19 cellular contexts compared by ENCODE assay signal in genomic region chr2:86489542-86489941, GRCh38. TPM values are rescaled to one million over a fixed set of nuclear protein-coding genes. Genes with fewer than 3 reads are reported as not detected.
DNase-seq lines count a peak whose midpoint lies in the region; ATAC-seq and TF ChIP-seq lines count a peak whose summit lies in the region.
"Had no signal": no experiment of that assay in that cellular context is flagged by ENCODE, and none has a peak within 500 bp of the region (broad histone marks: within the 10 kb centered on the region; RNA-seq: fewer than 3 reads in every experiment).

No MANE protein-coding gene starts in this region.

- intact Hi-C loops in activated CD8-positive, alpha-beta T cell treated with anti-CD3 and anti-CD28 coated beads for 36 hours (cut with micrococcal nuclease): no loop called here
- intact Hi-C loops in esophagus muscularis mucosa (cut with DNase I) (no loop called here), psoas muscle (cut with DNase I) (no loop called here)

- no peaks in the 10 kb centered on the region for H3K9me3 Mint-ChIP-seq in activated naive CD8-positive, alpha-beta T cell (ENCODE audit: low read depth)
- H3K9me3 Mint-ChIP-seq in activated naive CD8-positive, alpha-beta T cell treated with anti-CD3 and anti-CD28 coated beads, Interleukin-2, amount 50 U/mL, for 24 hours: peaks cover 6% of the 10 kb centered on the region
- no peaks in the 10 kb centered on the region for H3K9me3 Mint-ChIP-seq in activated CD8-positive, alpha-beta T cell treated with anti-CD3 and anti-CD28 coated beads for 36 hours
- H3K9me3 Mint-ChIP-seq: CD4-positive, alpha-beta memory T cell; IgD-negative memory B cell had no signal

- H3K4me3 ChIP-seq in esophagus muscularis mucosa (no peak overlapping the region), psoas muscle (no peak overlapping the region)

- peak overlapping the region; percentile 68 for H3K27ac Mint-ChIP-seq in activated naive CD8-positive, alpha-beta T cell
- H3K27ac Mint-ChIP-seq in activated naive CD8-positive, alpha-beta T cell treated with anti-CD3 and anti-CD28 coated beads, Interleukin-2, amount 50 U/mL, for 24 hours: no peak overlapping the region
- peak overlapping the region; percentile 46 for H3K27ac Mint-ChIP-seq in activated CD8-positive, alpha-beta T cell treated with anti-CD3 and anti-CD28 coated beads for 36 hours

- no peak for DNase-seq in activated naive CD8-positive, alpha-beta T cell treated with anti-CD3 and anti-CD28 coated beads, Interleukin-2, amount 50 U/mL, for 24 hours
- DNase-seq in activated CD8-positive, alpha-beta T cell treated with anti-CD3 and anti-CD28 coated beads for 36 hours: no peak
- DNase-seq in esophagus muscularis mucosa (ENCODE audit: extremely low spot score) (no peak), psoas muscle (no peak), hypothalamus (lab: John Stamatoyannopoulos, UW) (no peak)
- DNase-seq in activated CD4-positive, alpha-beta T cell treated with anti-CD3 and anti-CD28 coated beads, Interleukin-2, amount 50 U/mL, for 4 hours: no peak
- DNase-seq: BE2C; CD4-positive, alpha-beta memory T cell; DND-41; GF-D8; HCEC 1CT; NCI-H1417 treated with DMSO at 0.1 percent for 48 hours; NCI-H2029; NCI-H510A; NCI-H82 had no signal

- no peak for TF ChIP-seq POLR2A in esophagus muscularis mucosa (IDR thresholded peaks at IDR 0.05; ENCODE audit: low read depth)

- CTCF ChIA-PET in activated CD8-positive, alpha-beta T cell treated with anti-CD3 and anti-CD28 coated beads for 36 hours (lab: Charles Lee): no interaction called here

- no peaks in the 10 kb centered on the region for H3K27me3 Mint-ChIP-seq in activated naive CD8-positive, alpha-beta T cell
- H3K27me3 Mint-ChIP-seq in activated naive CD8-positive, alpha-beta T cell treated with anti-CD3 and anti-CD28 coated beads, Interleukin-2, amount 50 U/mL, for 24 hours: no peaks in the 10 kb centered on the region
- H3K27me3 Mint-ChIP-seq in activated CD8-positive, alpha-beta T cell treated with anti-CD3 and anti-CD28 coated beads for 36 hours: no peaks in the 10 kb centered on the region
- H3K27me3 Mint-ChIP-seq: CD4-positive, alpha-beta memory T cell; IgD-negative memory B cell had no signal

- TF ChIP-seq CTCF in activated CD8-positive, alpha-beta T cell treated with anti-CD3 and anti-CD28 coated beads for 36 hours (IDR thresholded peaks at IDR 0.05): no peak
- TF ChIP-seq CTCF in esophagus muscularis mucosa (IDR thresholded peaks at IDR 0.05) (no peak), psoas muscle (IDR thresholded peaks at IDR 0.05) (no peak)

- POLR2A ChIA-PET in activated CD8-positive, alpha-beta T cell treated with anti-CD3 and anti-CD28 coated beads for 36 hours (lab: Charles Lee): no interaction called here

- TF ChIP-seq EP300 in esophagus muscularis mucosa (IDR thresholded peaks at IDR 0.05): no peak

- H3K9me3 ChIP-seq in esophagus muscularis mucosa (no peaks in the 10 kb centered on the region), psoas muscle (no peaks in the 10 kb centered on the region)
- H3K9me3 ChIP-seq: BE2C had no signal

- H3K4me1 ChIP-seq in esophagus muscularis mucosa: peaks cover 0 to 49% (median 45%) of the 10 kb centered on the region in 4 donors
- H3K4me1 ChIP-seq in psoas muscle: peaks cover 34% of the 10 kb centered on the region
- H3K4me1 ChIP-seq: BE2C had no signal

- no peak overlapping the region for H3K4me3 Mint-ChIP-seq in activated naive CD8-positive, alpha-beta T cell
- H3K4me3 Mint-ChIP-seq in activated naive CD8-positive, alpha-beta T cell treated with anti-CD3 and anti-CD28 coated beads, Interleukin-2, amount 50 U/mL, for 24 hours: no peak overlapping the region
- no peak overlapping the region for H3K4me3 Mint-ChIP-seq in activated CD8-positive, alpha-beta T cell treated with anti-CD3 and anti-CD28 coated beads for 36 hours
- H3K4me3 Mint-ChIP-seq: CD4-positive, alpha-beta memory T cell had no signal

- H3K36me3 ChIP-seq in esophagus muscularis mucosa (peaks cover 33 to 99% (median 74%) of the 10 kb centered on the region in 4 donors), psoas muscle (ENCODE audit: insufficient read depth in 1 of 2, low read depth in 1 of 2) (peaks cover 14 to 94% of the 10 kb centered on the region in 2 donors)

- peak overlapping the region; percentile 52 to 62 (median 58) for H3K27ac ChIP-seq in esophagus muscularis mucosa (replicated peaks in 1 of 4)
- peak overlapping the region; percentile 68 for H3K27ac ChIP-seq in psoas muscle

- 98% methylated on average over 3 of the region's 3 CpGs for WGBS in esophagus muscularis mucosa
- WGBS in psoas muscle, 3 donors: 96 to 97% (median 96%) methylated on average over 3 of the region's 3 CpGs

- H3K4me1 Mint-ChIP-seq in activated naive CD8-positive, alpha-beta T cell (ENCODE audit: low read depth): peaks cover 30% of the 10 kb centered on the region
- H3K4me1 Mint-ChIP-seq in activated naive CD8-positive, alpha-beta T cell treated with anti-CD3 and anti-CD28 coated beads, Interleukin-2, amount 50 U/mL, for 24 hours: peaks cover 20% of the 10 kb centered on the region
- H3K4me1 Mint-ChIP-seq in activated CD8-positive, alpha-beta T cell treated with anti-CD3 and anti-CD28 coated beads for 36 hours (ENCODE audit: low read depth): peaks cover 28% of the 10 kb centered on the region

- H3K27me3 ChIP-seq in esophagus muscularis mucosa (no peaks in the 10 kb centered on the region), psoas muscle (ENCODE audit: insufficient read depth in 3 of 3, low read length in 2 of 3) (no peaks in the 10 kb centered on the region)
- H3K27me3 ChIP-seq: BE2C had no signal

- no peak for ATAC-seq in activated naive CD8-positive, alpha-beta T cell treated with anti-CD3 and anti-CD28 coated beads, Interleukin-2, amount 50 U/mL, for 24 hours
- ATAC-seq in activated CD8-positive, alpha-beta T cell treated with anti-CD3 and anti-CD28 coated beads for 36 hours: no peak
- ATAC-seq in psoas muscle (no peak), HG02798 (IDR thresholded peaks at IDR 0.05; ENCODE audit: poor library complexity, unreplicated experiment) (no peak)
- ATAC-seq: Panc1 had no signal

- peaks cover 37% of the 10 kb centered on the region for H3K36me3 Mint-ChIP-seq in activated naive CD8-positive, alpha-beta T cell
- H3K36me3 Mint-ChIP-seq in activated naive CD8-positive, alpha-beta T cell treated with anti-CD3 and anti-CD28 coated beads, Interleukin-2, amount 50 U/mL, for 24 hours (ENCODE audit: low read depth): peaks cover 73% of the 10 kb centered on the region
- H3K36me3 Mint-ChIP-seq in activated CD8-positive, alpha-beta T cell treated with anti-CD3 and anti-CD28 coated beads for 36 hours (ENCODE audit: low read depth): peaks cover 88% of the 10 kb centered on the region

RNA-seq across cellular contexts. Expression of gene KDM3A, which starts 48.4 kb away (rescaled TPM):
- total RNA-seq in activated CD8-positive, alpha-beta T cell treated with anti-CD3 and anti-CD28 coated beads for 36 hours: 100 to 1,000 TPM; 107 to 114 TPM
- total RNA-seq in esophagus muscularis mucosa (10 to 100 TPM; 37.3 to 68.6 (median 52.0) TPM), psoas muscle (10 to 100 TPM; 20.2 to 34.7 (median 27.4) TPM)
- 10 to 100 TPM; 12.2 to 24.4 (median 15.0) TPM for polyA plus RNA-seq in psoas muscle
